ENCODE assay signal across 23 cellular contexts in genomic region chr10:130038611-130039109, GRCh38.
"Had no signal": no experiment of that assay in that cellular context is flagged by ENCODE, and none has a peak within 500 bp of the region (broad histone marks: within the 10 kb centered on the region; RNA-seq: fewer than 3 reads in every experiment).

No MANE protein-coding gene starts in this region.

- H2AFZ ChIP-seq: parathyroid adenoma had no signal

- H3K27ac ChIP-seq: esophagus squamous epithelium, heart right ventricle, lower lobe of right lung, parathyroid adenoma, prostate gland, right atrium auricular region, skin epidermis, spleen, testis, tibial artery had no signal

- H3K4me3 ChIP-seq: esophagus squamous epithelium, heart right ventricle, lower lobe of right lung, mucosa of descending colon, prostate gland, right atrium auricular region, skin epidermis, spleen, testis, tibial artery had no signal

- H3K4me1 ChIP-seq: esophagus squamous epithelium, heart right ventricle, lower lobe of right lung, parathyroid adenoma, prostate gland, right atrium auricular region, spleen, testis, tibial artery had no signal

- H3K9me3 ChIP-seq: esophagus squamous epithelium, heart right ventricle, lower lobe of right lung, mucosa of descending colon, prostate gland, right atrium auricular region, spleen, testis, tibial artery had no signal

- DNase-seq: cerebellar nuclear complex; effector CD8-positive, alpha-beta T cell; erythroblast; esophagus squamous epithelium; foreskin melanocyte; glutamatergic neuron; heart right ventricle; hypothalamus; immature natural killer cell; left ventricle myocardium superior; lower lobe of right lung; mucosa of descending colon; naive B cell; spleen; stimulated activated CD4-positive, alpha-beta T cell treated with anti-CD3 and anti-CD28 coated beads, Interleukin-4, amount 100 ng/mL, for 4 hours; stimulated activated naive CD8-positive, alpha-beta T cell treated with anti-CD3 and anti-CD28 coated beads, Interleukin-15, Interleukin-2, amounts not matched to agents 100 U/mL and 50 U/mL, for 24 hours; substantia nigra; testis had no signal

- H3K79me2 ChIP-seq: parathyroid adenoma had no signal

- H3K9ac ChIP-seq: parathyroid adenoma had no signal

- H3K27me3 ChIP-seq: right atrium auricular region, testis had no signal

- H3K36me3 ChIP-seq: esophagus squamous epithelium, heart right ventricle, lower lobe of right lung, prostate gland, right atrium auricular region, spleen, tibial artery had no signal
